ENCODE assay signal across 13 cellular contexts in the genomic region with DNA sequence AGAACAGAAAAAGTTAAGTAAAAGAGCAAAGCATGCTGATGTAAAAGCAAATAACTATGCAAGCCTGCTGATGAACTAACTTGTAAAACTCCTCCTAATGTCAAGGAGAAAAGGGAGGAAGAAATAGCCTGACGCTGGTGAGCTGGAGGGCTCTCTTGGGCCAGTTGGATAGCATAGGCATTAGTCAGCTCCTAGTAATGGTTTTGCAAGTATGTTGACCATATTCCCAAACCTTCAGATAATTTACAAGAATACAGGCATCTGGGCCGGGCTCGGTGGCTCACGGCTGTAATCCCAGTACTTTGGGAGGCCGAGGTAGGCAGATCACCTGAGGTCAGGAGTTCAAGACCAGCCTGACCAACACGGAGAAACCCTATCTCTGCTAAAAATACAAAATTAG.
DNase-seq lines count a peak whose midpoint lies in the region; ATAC-seq and TF ChIP-seq lines count a peak whose summit lies in the region.
"Had no signal": no experiment of that assay in that cellular context is flagged by ENCODE, and none has a peak within 500 bp of the region (broad histone marks: within the 10 kb centered on the region; RNA-seq: fewer than 3 reads in every experiment).

No MANE protein-coding gene starts in this region.

- H3K79me1 ChIP-seq in trophoblast cell (ENCODE audit: low read length): no peaks in the 10 kb centered on the region

- H4K20me1 ChIP-seq in fibroblast of lung (ENCODE audit: control insufficient read depth, extremely low read depth, insufficient read depth, low read length): no peaks in the 10 kb centered on the region
- no peaks in the 10 kb centered on the region for H4K20me1 ChIP-seq in Karpas-422 (ENCODE audit: insufficient read depth, low read depth, low read length)

- CTCF ChIA-PET in activated CD4-positive, alpha-beta T cell treated with anti-CD3 and anti-CD28 coated beads, Interleukin-2, amount 10 ng/mL, durations not matched to agents 7 days and 5 days (lab: Charles Lee): no interaction called here

- H2BK5ac ChIP-seq in trophoblast cell (ENCODE audit: low read depth, low read length, poor library complexity): no peak overlapping the region

- WGBS in trophoblast cell (ENCODE audit: extremely low coverage, insufficient coverage, insufficient read length): no CpG with 5 or more reads among the region's 6 CpGs

- no peak overlapping the region for H3K14ac ChIP-seq in trophoblast cell (ENCODE audit: low read length)

- H3K9me2 ChIP-seq in Karpas-422 (replicated peaks; ENCODE audit: insufficient read depth, low read length): no peaks in the 10 kb centered on the region

- no peak for TF ChIP-seq CTCF in fibroblast of lung (conservative IDR thresholded peaks at IDR 0.05 in 1 of 2, IDR thresholded peaks at IDR 0.05 in 1 of 2; ENCODE audit: low read depth in 1 of 2, low read length in 2 of 2)

- H4K12ac ChIP-seq in trophoblast cell (ENCODE audit: low read depth, low read length): no peak overlapping the region

- H3K4me3 ChIP-seq in fibroblast of lung (replicated peaks in 1 of 4; ENCODE audit: control extremely low read depth in 1 of 4, insufficient read depth in 1 of 4, low read depth in 3 of 4, low read length in 4 of 4): no peak overlapping the region
- H3K4me3 ChIP-seq in trophoblast cell (ENCODE audit: low read depth, low read length): no peak overlapping the region
- no peak overlapping the region for H3K4me3 ChIP-seq in Karpas-422 (ENCODE audit: low read length)
- H3K4me3 ChIP-seq: skin epidermis had no signal

- H3K27me3 ChIP-seq in fibroblast of lung (ENCODE audit: control insufficient read depth, insufficient read depth, low read length): no peaks in the 10 kb centered on the region
- H3K27me3 ChIP-seq in trophoblast cell (ENCODE audit: insufficient read depth, low read length): no peaks in the 10 kb centered on the region
- H3K27me3 ChIP-seq in Karpas-422 (ENCODE audit: low read length): no peaks in the 10 kb centered on the region

- H2BK12ac ChIP-seq in trophoblast cell (ENCODE audit: low read length): no peak overlapping the region

- no peaks in the 10 kb centered on the region for H3K9me3 Mint-ChIP-seq in activated CD4-positive, alpha-beta T cell treated with anti-CD3 and anti-CD28 coated beads, Interleukin-2, amount 10 ng/mL, durations not matched to agents 7 days and 5 days
- H3K9me3 Mint-ChIP-seq: activated T-helper 1 cell treated with anti-CD3 and anti-CD28 coated beads, Interleukin-12 subunit alpha, Interleukin-12 subunit beta, Interleukin-2, Interleukin-4 antibody, amounts not matched to agents 30 ng/mL and 10 ng/mL and 1 ng/mL, durations not matched to agents 14 hours and 24 hours and 36 hours had no signal

- H3K4me2 ChIP-seq in fibroblast of lung (ENCODE audit: extremely low read depth, insufficient read depth, low read length) (no peak overlapping the region), trophoblast cell (ENCODE audit: low read length) (no peak overlapping the region), Karpas-422 (ENCODE audit: low read depth, low read length, poor library complexity, severe bottlenecking) (no peak overlapping the region)

- H3K36me3 ChIP-seq in fibroblast of lung (ENCODE audit: control insufficient read depth, insufficient read depth, low read length) (no peaks in the 10 kb centered on the region), trophoblast cell (ENCODE audit: control insufficient read depth in 1 of 2, insufficient read depth in 2 of 2, low read length in 2 of 2) (no peaks in the 10 kb centered on the region), Karpas-422 (ENCODE audit: insufficient read depth, low read length) (no peaks in the 10 kb centered on the region)
- H3K36me3 ChIP-seq: WERI-Rb-1 had no signal

- no peak overlapping the region for H2AFZ ChIP-seq in fibroblast of lung (ENCODE audit: low read length)
- no peak overlapping the region for H2AFZ ChIP-seq in trophoblast cell (ENCODE audit: insufficient read depth, low read length, poor library complexity)
- H2AFZ ChIP-seq in Karpas-422 (ENCODE audit: low read length): no peak overlapping the region

- no peaks in the 10 kb centered on the region for H3K27me3 Mint-ChIP-seq in activated CD4-positive, alpha-beta T cell treated with anti-CD3 and anti-CD28 coated beads, Interleukin-2, amount 10 ng/mL, durations not matched to agents 7 days and 5 days

- no peak overlapping the region for H3K23ac ChIP-seq in trophoblast cell (ENCODE audit: low read length)

- H3K27ac ChIP-seq in fibroblast of lung (ENCODE audit: insufficient read depth, low read length): no peak overlapping the region
- H3K27ac ChIP-seq in trophoblast cell (ENCODE audit: low read depth, low read length): no peak overlapping the region
- H3K27ac ChIP-seq in Karpas-422 (ENCODE audit: low read length): no peak overlapping the region
- H3K27ac ChIP-seq: skin epidermis, WERI-Rb-1 had no signal

- POLR2A ChIA-PET in activated CD4-positive, alpha-beta T cell treated with anti-CD3 and anti-CD28 coated beads, Interleukin-2, amount 10 ng/mL, durations not matched to agents 7 days and 5 days (lab: Charles Lee): no interaction called here

- no peak overlapping the region for H3K27ac Mint-ChIP-seq in activated CD4-positive, alpha-beta T cell treated with anti-CD3 and anti-CD28 coated beads, Interleukin-2, amount 10 ng/mL, durations not matched to agents 7 days and 5 days
- H3K27ac Mint-ChIP-seq: activated T-helper 1 cell treated with anti-CD3 and anti-CD28 coated beads, Interleukin-12 subunit alpha, Interleukin-12 subunit beta, Interleukin-2, Interleukin-4 antibody, amounts not matched to agents 30 ng/mL and 10 ng/mL and 1 ng/mL, durations not matched to agents 14 hours and 24 hours and 36 hours had no signal

- peak; percentile 90 for DNase-seq in ELR (ENCODE audit: low read depth)
- DNase-seq in RPMI7951 (ENCODE audit: low read depth): peak; percentile 86
- DNase-seq in fibroblast of lung (ENCODE audit: low read depth in 2 of 2): peak; percentile 97 to 98
- DNase-seq in trophoblast cell: peak; percentile 60 to 64
- no peak for DNase-seq in NCI-H82 (lab: John Stamatoyannopoulos, UW)
- no peak for DNase-seq in Karpas-422
- no peak for DNase-seq in activated CD4-positive, alpha-beta T cell treated with anti-CD3 and anti-CD28 coated beads, Interleukin-2, amount 10 ng/mL, durations not matched to agents 7 days and 5 days
- DNase-seq: head of caudate nucleus, RPMI8226, WERI-Rb-1 had no signal

- H3K79me2 ChIP-seq in fibroblast of lung (ENCODE audit: control insufficient read depth, insufficient read depth, low read length) (no peaks in the 10 kb centered on the region), trophoblast cell (ENCODE audit: control insufficient read depth, insufficient read depth, low read length, poor library complexity) (no peaks in the 10 kb centered on the region), Karpas-422 (ENCODE audit: low read length) (no peaks in the 10 kb centered on the region)

- H4K8ac ChIP-seq in trophoblast cell (ENCODE audit: low read depth, low read length): no peak overlapping the region

- H3K4ac ChIP-seq in trophoblast cell (ENCODE audit: low read depth, low read length): no peak overlapping the region

- no peak for ATAC-seq in GM18867 (IDR thresholded peaks at IDR 0.05; ENCODE audit: unreplicated experiment)

- no peak overlapping the region for H3K4me3 Mint-ChIP-seq in activated CD4-positive, alpha-beta T cell treated with anti-CD3 and anti-CD28 coated beads, Interleukin-2, amount 10 ng/mL, durations not matched to agents 7 days and 5 days
- H3K4me3 Mint-ChIP-seq: activated T-helper 1 cell treated with anti-CD3 and anti-CD28 coated beads, Interleukin-12 subunit alpha, Interleukin-12 subunit beta, Interleukin-2, Interleukin-4 antibody, amounts not matched to agents 30 ng/mL and 10 ng/mL and 1 ng/mL, durations not matched to agents 14 hours and 24 hours and 36 hours had no signal

- H2BK120ac ChIP-seq in trophoblast cell (ENCODE audit: insufficient read depth, low read length, poor library complexity): no peak overlapping the region

- no peaks in the 10 kb centered on the region for H3K4me1 Mint-ChIP-seq in activated CD4-positive, alpha-beta T cell treated with anti-CD3 and anti-CD28 coated beads, Interleukin-2, amount 10 ng/mL, durations not matched to agents 7 days and 5 days

- H3K9ac ChIP-seq in fibroblast of lung (ENCODE audit: insufficient read depth, low read length) (no peak overlapping the region), trophoblast cell (ENCODE audit: low read length) (no peak overlapping the region), Karpas-422 (ENCODE audit: low read length) (no peak overlapping the region)

- H3K36me3 Mint-ChIP-seq in activated CD4-positive, alpha-beta T cell treated with anti-CD3 and anti-CD28 coated beads, Interleukin-2, amount 10 ng/mL, durations not matched to agents 7 days and 5 days (ENCODE audit: low read depth): no peaks in the 10 kb centered on the region

- no peak overlapping the region for H3K18ac ChIP-seq in trophoblast cell (ENCODE audit: low read length)

- no peaks in the 10 kb centered on the region for H3K4me1 ChIP-seq in fibroblast of lung (ENCODE audit: control insufficient read depth, extremely low read depth, insufficient read depth, low read length)
- no peaks in the 10 kb centered on the region for H3K4me1 ChIP-seq in trophoblast cell (ENCODE audit: control insufficient read depth in 1 of 2, insufficient read depth in 2 of 2, low read length in 2 of 2)
- no peaks in the 10 kb centered on the region for H3K4me1 ChIP-seq in Karpas-422 (ENCODE audit: low read length)

- no peak overlapping the region for H2AK5ac ChIP-seq in trophoblast cell (ENCODE audit: low read length)

- H4K91ac ChIP-seq in trophoblast cell (ENCODE audit: low read depth, low read length): no peak overlapping the region

- H3K9me3 ChIP-seq in fibroblast of lung (ENCODE audit: control insufficient read depth, insufficient read depth, low read depth, low read length) (no peaks in the 10 kb centered on the region), trophoblast cell (ENCODE audit: insufficient read depth, low read depth, low read length) (no peaks in the 10 kb centered on the region), Karpas-422 (ENCODE audit: low read length) (peaks cover 20% of the 10 kb centered on the region)

Comparison
In these comparisons a context has a peak if more than half of its experiments do, and no peak if none do; other contexts are left out.
1. DNase-seq: peak in ELR (single experiment), RPMI7951 (single experiment), fibroblast of lung (2 of 2) and trophoblast cell (2 of 2); none in NCI-H82 (single experiment), Karpas-422 (single experiment) and activated CD4-positive, alpha-beta T cell treated with anti-CD3 and anti-CD28 coated beads, Interleukin-2, amount 10 ng/mL, durations not matched to agents 7 days and 5 days (single experiment).